2 cellular contexts compared by ENCODE assay signal in genomic region chr9:5475611-5476010, GRCh38. TPM values are rescaled to one million over a fixed set of nuclear protein-coding genes. Genes with fewer than 3 reads are reported as not detected.
"Had no signal": no experiment of that assay in that cellular context is flagged by ENCODE, and none has a peak within 500 bp of the region (broad histone marks: within the 10 kb centered on the region; RNA-seq: fewer than 3 reads in every experiment).

No MANE protein-coding gene starts in this region.

RNA-seq across cellular contexts. Expression of gene PDCD1LG2, which starts 34.7 kb away (rescaled TPM):
- total RNA-seq: HepG2, HT-29 had no signal
- polyA plus RNA-seq: HepG2 had no signal
